20 cellular contexts compared by ENCODE assay signal in the genomic region with DNA sequence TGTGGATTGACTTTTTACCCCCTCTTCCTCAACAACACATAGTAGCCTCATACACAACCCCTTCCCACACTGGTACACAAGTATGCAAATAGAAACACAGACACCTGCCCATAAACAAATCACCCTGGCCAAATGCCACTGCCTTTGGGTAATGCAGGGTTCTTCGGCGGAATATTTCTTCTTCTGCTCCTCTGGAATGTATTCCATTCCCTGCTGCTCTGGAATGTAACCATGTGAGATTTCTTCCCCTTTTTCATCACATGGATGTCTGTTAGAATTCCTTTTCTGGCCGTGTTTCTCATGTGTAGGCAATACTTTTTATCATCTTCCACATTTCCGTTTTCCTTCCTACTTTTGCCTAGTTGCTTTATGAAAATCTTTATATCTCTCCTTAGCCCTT.
"Had no signal": no experiment of that assay in that cellular context is flagged by ENCODE, and none has a peak within 500 bp of the region (broad histone marks: within the 10 kb centered on the region; RNA-seq: fewer than 3 reads in every experiment).

No MANE protein-coding gene starts in this region.

- H3K27me3 ChIP-seq: dorsolateral prefrontal cortex, hepatocyte, stomach, testis, upper lobe of right lung had no signal

- H3K4me1 ChIP-seq: stomach, testis, upper lobe of right lung had no signal

- H3K9ac ChIP-seq: parathyroid adenoma had no signal

- DNase-seq: activated CD4-positive, alpha-beta T cell treated with anti-CD3 and anti-CD28 coated beads for 48 hours; activated CD4-positive, CD25-positive, alpha-beta regulatory T cell; activated CD8-positive, alpha-beta T cell treated with anti-CD3 and anti-CD28 coated beads for 36 hours; activated naive CD4-positive, alpha-beta T cell; activated naive CD8-positive, alpha-beta T cell treated with anti-CD3 and anti-CD28 coated beads for 36 hours; activated T-cell treated with anti-CD3 and anti-CD28 coated beads, Interleukin-2, amount 50 U/mL, for 1 hour; cerebellar nuclear complex; dorsolateral prefrontal cortex; foreskin fibroblast; kidney; naive thymus-derived CD8-positive, alpha-beta T cell; stimulated activated CD4-positive, alpha-beta T cell treated with anti-CD3 and anti-CD28 coated beads, Interleukin-4, amount 100 ng/mL, for 24 hours; stomach; T-helper 1 cell; T-helper 9 cell; testis; upper lobe of right lung had no signal

- H3K9me3 ChIP-seq: stomach, testis, upper lobe of right lung had no signal

- H3K27ac ChIP-seq: dorsolateral prefrontal cortex, epithelial cell of prostate, hepatocyte, parathyroid adenoma, stomach, testis, upper lobe of right lung had no signal

- H3K4me3 ChIP-seq: dorsolateral prefrontal cortex, hepatocyte, stomach, testis, upper lobe of right lung had no signal
